17 cellular contexts compared by ENCODE assay signal in genomic region chr2:214126135-214126534, GRCh38.
DNase-seq lines count a peak whose midpoint lies in the region; ATAC-seq, FAIRE-seq and TF ChIP-seq lines count a peak whose summit lies in the region.
"Had no signal": no experiment of that assay in that cellular context is flagged by ENCODE, and none has a peak within 500 bp of the region (broad histone marks: within the 10 kb centered on the region; RNA-seq: fewer than 3 reads in every experiment).

No MANE protein-coding gene starts in this region.

- no peak for TF ChIP-seq CTCF in PC-3 (conservative IDR thresholded peaks at IDR 0.05; ENCODE audit: low read depth, low read length)
- no peak for TF ChIP-seq CTCF in endothelial cell of umbilical vein (IDR thresholded peaks at IDR 0.05; ENCODE audit: extremely low read depth in 1 of 2, insufficient read depth in 1 of 2, low read depth in 1 of 2, low read length in 2 of 2)

- DNase-seq in H4 (ENCODE audit: low spot score) (peak; percentile 33), PC-3 (peak; percentile 89), endothelial cell of umbilical vein (ENCODE audit: low read depth, low spot score) (peak; percentile 3), neuronal stem cell (ENCODE audit: low spot score) (no peak), activated gamma-delta T cell (lab: John Stamatoyannopoulos, UW) (no peak)
- no peak for DNase-seq in stimulated activated CD4-positive, alpha-beta T cell treated with anti-CD3 and anti-CD28 coated beads, Interleukin-4, amount 100 ng/mL, for 1 hour
- no peak for DNase-seq in activated CD4-positive, alpha-beta T cell treated with anti-CD3 and anti-CD28 coated beads for 48 hours
- DNase-seq: activated B cell treated with CpG ODN at 0.5 μM for 24 hours; activated naive CD4-positive, alpha-beta T cell treated with anti-CD3 and anti-CD28 coated beads, Interleukin-2, amount 10 ng/mL, durations not matched to agents 7 days and 5 days; C1 segment of cervical spinal cord; caudate nucleus; left ventricle myocardium inferior; naive B cell; NCI-H2171; stimulated activated CD4-positive, alpha-beta T cell treated with anti-CD3 and anti-CD28 coated beads, Interleukin-2, amount 100 ng/mL, for 24 hours had no signal

- H3K23ac ChIP-seq in neuronal stem cell (ENCODE audit: low read depth, low read length, poor library complexity) = no peak overlapping the region

- H2BK15ac ChIP-seq in neuronal stem cell (ENCODE audit: low read length) = no peak overlapping the region

- H2BK12ac ChIP-seq in neuronal stem cell (ENCODE audit: low read length) = no peak overlapping the region

- H3K18ac ChIP-seq in neuronal stem cell (ENCODE audit: low read length) = no peak overlapping the region

- intact Hi-C loops in PC-3 (cut with micrococcal nuclease) = loop anchor here (5.0 kb wide), 1 partner anchor 271 kb away; no protein-coding TSS in a partner anchor
- intact Hi-C loops in endothelial cell of umbilical vein (cut with micrococcal nuclease) = no loop called here

- no peaks in the 10 kb centered on the region for H3K79me2 ChIP-seq in PC-3 (ENCODE audit: low read length)
- no peaks in the 10 kb centered on the region for H3K79me2 ChIP-seq in endothelial cell of umbilical vein (ENCODE audit: control insufficient read depth, insufficient read depth, low read length)

- no peaks in the 10 kb centered on the region for H3K27me3 ChIP-seq in PC-3 (ENCODE audit: low read length)
- H3K27me3 ChIP-seq in endothelial cell of umbilical vein (ENCODE audit: control insufficient read depth in 2 of 2, insufficient read depth in 2 of 2, low read length in 2 of 2) = no peaks in the 10 kb centered on the region
- no peaks in the 10 kb centered on the region for H3K27me3 ChIP-seq in neuronal stem cell (ENCODE audit: control insufficient read depth in 3 of 3, insufficient read depth in 3 of 3, low read depth in 1 of 3, low read length in 3 of 3)
- H3K27me3 ChIP-seq: tibial nerve had no signal

- dilution Hi-C loops in endothelial cell of umbilical vein (cut with MboI; ENCODE audit: extremely low pct_ligation_motif_present, low sequenced_read_pairs) = no loop called here

- no CpG with 5 or more reads among the region's 6 CpGs for WGBS in neuronal stem cell (ENCODE audit: extremely low coverage in 2 of 2, insufficient read length in 2 of 2, insufficient replicate concordance in 1 of 2), 2 donors

- ATAC-seq in PC-3 = peak; percentile 96
- no peak for ATAC-seq in HG02678 (IDR thresholded peaks at IDR 0.05; ENCODE audit: unreplicated experiment)

- H4K8ac ChIP-seq in neuronal stem cell (ENCODE audit: low read depth, low read length) = no peak overlapping the region

- no peaks in the 10 kb centered on the region for H3K9me3 ChIP-seq in PC-3 (ENCODE audit: low read length)
- no peaks in the 10 kb centered on the region for H3K9me3 ChIP-seq in endothelial cell of umbilical vein (replicated peaks; ENCODE audit: control insufficient read depth, insufficient read depth, low read length)
- H3K9me3 ChIP-seq in neuronal stem cell (replicated peaks in 1 of 2; ENCODE audit: control insufficient read depth in 2 of 2, insufficient read depth in 1 of 2, low read depth in 1 of 2, low read length in 2 of 2) = no peaks in the 10 kb centered on the region
- H3K9me3 ChIP-seq: left ventricle myocardium inferior, tibial nerve had no signal

- POLR2A ChIA-PET in PC-3 (lab: Charles Lee; ENCODE audit: unreplicated experiment) (interaction anchor here (0.6 kb wide), 1 partner anchor 299 kb away, joined by 5 read pairs; no protein-coding TSS in a partner anchor), endothelial cell of umbilical vein (lab: Charles Lee) (no interaction called here)

- no peaks in the 10 kb centered on the region for H3K79me1 ChIP-seq in neuronal stem cell (ENCODE audit: low read depth, low read length)

- no peak for FAIRE-seq in endothelial cell of umbilical vein (lab: Jason Lieb, UNC)

- H3K27ac ChIP-seq in PC-3 (ENCODE audit: low read length) (peak overlapping the region; percentile 28), endothelial cell of umbilical vein (ENCODE audit: insufficient read depth, low read depth, low read length) (no peak overlapping the region), neuronal stem cell (replicated peaks; ENCODE audit: low read length) (no peak overlapping the region)
- H3K27ac ChIP-seq: left ventricle myocardium inferior, tibial nerve had no signal

- H2AFZ ChIP-seq in PC-3 (ENCODE audit: low read length) (no peak overlapping the region), endothelial cell of umbilical vein (ENCODE audit: low read depth, low read length) (no peak overlapping the region), neuronal stem cell (ENCODE audit: low read length) (peak overlapping the region; percentile 74)

- H3K4me3 ChIP-seq in PC-3 (ENCODE audit: low read length) (no peak overlapping the region), endothelial cell of umbilical vein (replicated peaks in 1 of 3; ENCODE audit: insufficient read depth in 1 of 3, low read depth in 1 of 3, low read length in 3 of 3) (no peak overlapping the region), neuronal stem cell (ENCODE audit: low read length in 2 of 2) (no peak overlapping the region)
- H3K4me3 ChIP-seq: left ventricle myocardium inferior, tibial nerve had no signal

- no peak overlapping the region for H3K4ac ChIP-seq in neuronal stem cell (ENCODE audit: low read length)

- H4K20me1 ChIP-seq in PC-3 (ENCODE audit: low read length) (no peaks in the 10 kb centered on the region), endothelial cell of umbilical vein (replicated peaks; ENCODE audit: control insufficient read depth, extremely low read depth, insufficient read depth, low read length) (no peaks in the 10 kb centered on the region)

- H4K91ac ChIP-seq in neuronal stem cell (ENCODE audit: low read depth, low read length, poor library complexity) = no peak overlapping the region

- no TSS peak for BruUV-seq in PC-3 (replicated peaks; lab: Mats Ljungman, UMichigan)
- no TSS peak for BruUV-seq in endothelial cell of umbilical vein (replicated peaks; lab: Mats Ljungman, UMichigan)

- H3K9me2 ChIP-seq in PC-3 (replicated peaks; ENCODE audit: low read length) = no peaks in the 10 kb centered on the region

- H3K4me2 ChIP-seq in PC-3 (ENCODE audit: low read length) (peak overlapping the region; percentile 32), endothelial cell of umbilical vein (ENCODE audit: insufficient read depth, low read length) (no peak overlapping the region), neuronal stem cell (ENCODE audit: insufficient read depth, low read length, poor library complexity, severe bottlenecking) (no peak overlapping the region)

- H3K9me1 ChIP-seq in endothelial cell of umbilical vein (replicated peaks; ENCODE audit: control insufficient read depth, extremely low read depth, insufficient read depth, low read length) = no peaks in the 10 kb centered on the region

- H3K4me1 ChIP-seq in PC-3 (ENCODE audit: insufficient read depth, low read length) (peaks cover 36% of the 10 kb centered on the region), endothelial cell of umbilical vein (ENCODE audit: control insufficient read depth, extremely low read depth, insufficient read depth, low read length) (no peaks in the 10 kb centered on the region), neuronal stem cell (ENCODE audit: control insufficient read depth in 2 of 2, insufficient read depth in 1 of 2, low read depth in 1 of 2, low read length in 2 of 2) (peaks cover 0 to 13% of the 10 kb centered on the region in 2 donors)
- H3K4me1 ChIP-seq: left ventricle myocardium inferior had no signal

- CTCF ChIA-PET in PC-3 (lab: Charles Lee) (no interaction called here), endothelial cell of umbilical vein (lab: Charles Lee) (no interaction called here)

- H3K9ac ChIP-seq in PC-3 (ENCODE audit: low read length) (no peak overlapping the region), endothelial cell of umbilical vein (replicated peaks; ENCODE audit: extremely low read depth, insufficient read depth, low read length) (no peak overlapping the region), neuronal stem cell (ENCODE audit: low read depth, low read length, poor library complexity) (no peak overlapping the region)

- no peaks in the 10 kb centered on the region for H3K36me3 ChIP-seq in PC-3 (ENCODE audit: low read depth, low read length)
- H3K36me3 ChIP-seq in endothelial cell of umbilical vein (ENCODE audit: control insufficient read depth in 2 of 2, extremely low read depth in 1 of 2, insufficient read depth in 2 of 2, low read length in 2 of 2) = no peaks in the 10 kb centered on the region
- H3K36me3 ChIP-seq in neuronal stem cell (replicated peaks in 1 of 2; ENCODE audit: control insufficient read depth in 2 of 2, insufficient read depth in 2 of 2, low read length in 2 of 2) = no peaks in the 10 kb centered on the region
- H3K36me3 ChIP-seq: left ventricle myocardium inferior, tibial nerve had no signal

- H3K14ac ChIP-seq in neuronal stem cell (ENCODE audit: low read length) = no peak overlapping the region

- H2BK120ac ChIP-seq in neuronal stem cell (ENCODE audit: low read depth, low read length) = no peak overlapping the region

- H2AK5ac ChIP-seq in neuronal stem cell (ENCODE audit: low read depth, low read length) = no peak overlapping the region

- no peak overlapping the region for H2BK5ac ChIP-seq in neuronal stem cell (ENCODE audit: low read length)

- TF ChIP-seq POLR2A in endothelial cell of umbilical vein (IDR thresholded peaks at IDR 0.05; ENCODE audit: low read depth, low read length) = no peak

- no peaks in the 10 kb centered on the region for H3F3A ChIP-seq in PC-3 (ENCODE audit: low read length, unreplicated experiment)

TF ChIP-seq in endothelial cell of umbilical vein, 7 proteins besides CTCF, POLR2A, EP300 and RAD21:
- TF ChIP-seq FOS (IDR thresholded peaks at IDR 0.05; ENCODE audit: borderline replicate concordance, insufficient read depth, low read length) (peak; percentile 72), MYC (IDR thresholded peaks at IDR 0.05; ENCODE audit: low read depth, low read length) (no peak)

Comparison
In these comparisons a context has a peak if more than half of its experiments do, and no peak if none do; other contexts are left out.
1. DNase-seq: peak in H4 (single experiment), PC-3 (single experiment) and endothelial cell of umbilical vein (single experiment); none in neuronal stem cell (single experiment), stimulated activated CD4-positive, alpha-beta T cell treated with anti-CD3 and anti-CD28 coated beads, Interleukin-4, amount 100 ng/mL, for 1 hour (single experiment), activated CD4-positive, alpha-beta T cell treated with anti-CD3 and anti-CD28 coated beads for 48 hours (single experiment) and activated gamma-delta T cell (single experiment).